Comparison of ENCODE assay signal across 25 cellular contexts in genomic region chr15:100216177-100216576, GRCh38.
DNase-seq lines count a peak whose midpoint lies in the region; ATAC-seq and TF ChIP-seq lines count a peak whose summit lies in the region.
"Had no signal": no experiment of that assay in that cellular context is flagged by ENCODE, and none has a peak within 500 bp of the region (broad histone marks: within the 10 kb centered on the region; RNA-seq: fewer than 3 reads in every experiment).

No MANE protein-coding gene starts in this region.

- intact Hi-C loops in Right ventricle myocardium superior (cut with DNase I), result no loop called here
- intact Hi-C loops in psoas muscle (cut with DNase I), result no loop called here
- intact Hi-C loops in aorta (cut with DNase I), result no loop called here

- peak; percentile 82 for ATAC-seq in Right ventricle myocardium superior (ENCODE audit: poor library complexity)
- ATAC-seq in left lobe of liver, result peak; percentile 79
- peak in 3 of 4 donors; percentile 29 to 55 (median 48) for ATAC-seq in psoas muscle
- ATAC-seq in aorta (ENCODE audit: low FRiP score), result peak; percentile 66
- no peak for ATAC-seq in activated CD4-positive, CD25-positive, alpha-beta regulatory T cell treated with anti-CD3 and anti-CD28 coated beads, Interleukin-2, amount 50 U/mL, for 24 hours
- ATAC-seq in GM21576 (IDR thresholded peaks at IDR 0.05; ENCODE audit: unreplicated experiment), result no peak
- ATAC-seq: activated T-cell treated with anti-CD3 and anti-CD28 coated beads, Interleukin-2, amount 50 U/mL, for 72 hours; natural killer cell; PC-3 had no signal

- H3K4me1 ChIP-seq in psoas muscle (peaks cover 2% of the 10 kb centered on the region), aorta (ENCODE audit: control insufficient read depth in 1 of 2, insufficient read depth in 2 of 2, low read length in 2 of 2) (no peaks in the 10 kb centered on the region)

- no peaks in the 10 kb centered on the region for H3K27me3 ChIP-seq in psoas muscle (ENCODE audit: insufficient read depth in 3 of 3, low read length in 2 of 3)
- no peaks in the 10 kb centered on the region for H3K27me3 ChIP-seq in aorta (ENCODE audit: control insufficient read depth in 1 of 2, insufficient read depth in 2 of 2, low read length in 1 of 2)
- H3K27me3 ChIP-seq: BLaER1 treated with 17β-estradiol and CSF1 and Interleukin-3, amounts not matched to agents 10 nM and 100 nM had no signal

- TF ChIP-seq CTCF in psoas muscle (IDR thresholded peaks at IDR 0.05), result no peak

- H3K36me3 ChIP-seq in psoas muscle (ENCODE audit: insufficient read depth in 1 of 2, low read depth in 1 of 2) (peaks cover 0 to 3% of the 10 kb centered on the region in 2 donors), aorta (ENCODE audit: control insufficient read depth in 1 of 2, insufficient read depth in 2 of 2, low read length in 1 of 2) (no peaks in the 10 kb centered on the region)
- H3K36me3 ChIP-seq: BLaER1 treated with 17β-estradiol and CSF1 and Interleukin-3, amounts not matched to agents 10 nM and 100 nM had no signal

- no peak for DNase-seq in Right ventricle myocardium superior
- DNase-seq in left lobe of liver (ENCODE audit: low spot score), result peak; percentile 88
- no peak for DNase-seq in psoas muscle
- DNase-seq in aorta, result no peak
- no peak for DNase-seq in NCI-H2029 (lab: John Stamatoyannopoulos, UW)
- DNase-seq: activated CD4-positive, alpha-beta T cell treated with anti-CD3 and anti-CD28 coated beads, Interleukin-2, amount 50 U/mL, for 48 hours; activated CD4-positive, CD25-positive, alpha-beta regulatory T cell treated with anti-CD3 and anti-CD28 coated beads, Interleukin-2, amount 50 U/mL, for 72 hours; activated T-cell treated with anti-CD3 and anti-CD28 coated beads, Interleukin-2, amount 50 U/mL, for 72 hours; EL; endodermal cell; HCEC 1CT; Karpas-422; natural killer cell; NCI-H1417; NCI-H2029 treated with DMSO at 0.1 percent for 48 hours; NCI-H526; NK-92 treated with Interleukin-12 subunit alpha and Interleukin-12 subunit beta, amount 100 ng/mL, for 24 hours; PC-3; SHP77; stimulated activated CD4-positive, alpha-beta T cell treated with anti-CD3 and anti-CD28 coated beads, Interleukin-15, amount 100 ng/mL, for 24 hours; T-helper 2 cell had no signal

- H3K4me3 ChIP-seq in psoas muscle (no peak overlapping the region), aorta (ENCODE audit: low read length in 2 of 2) (no peak overlapping the region)
- H3K4me3 ChIP-seq: BLaER1 treated with 17β-estradiol and CSF1 and Interleukin-3, amounts not matched to agents 10 nM and 100 nM; lung had no signal

- H3K27ac ChIP-seq in psoas muscle (no peak overlapping the region), aorta (ENCODE audit: low read depth in 1 of 2, low read length in 2 of 2) (no peak overlapping the region)
- H3K27ac ChIP-seq: BLaER1 treated with 17β-estradiol and CSF1 and Interleukin-3, amounts not matched to agents 10 nM and 100 nM had no signal

- WGBS in psoas muscle, 3 donors, result 72 to 80% (median 78%) methylated on average over 8 of the region's 8 CpGs
- 14 to 19% methylated on average over 8 of the region's 8 CpGs for WGBS in aorta, 2 donors

- H3K9me3 ChIP-seq in psoas muscle (no peaks in the 10 kb centered on the region), aorta (ENCODE audit: control insufficient read depth, low read length) (no peaks in the 10 kb centered on the region)
- H3K9me3 ChIP-seq: BLaER1 treated with 17β-estradiol and CSF1 and Interleukin-3, amounts not matched to agents 10 nM and 100 nM had no signal

Comparison
In these comparisons a context has a peak if more than half of its experiments do, and no peak if none do; other contexts are left out.
1. ATAC-seq: peak in Right ventricle myocardium superior (single experiment), left lobe of liver (single experiment), psoas muscle (3 of 4) and aorta (single experiment); none in activated CD4-positive, CD25-positive, alpha-beta regulatory T cell treated with anti-CD3 and anti-CD28 coated beads, Interleukin-2, amount 50 U/mL, for 24 hours (0 of 2) and GM21576 (single experiment).